1 cellular context compared by ENCODE assay signal in the genomic region with DNA sequence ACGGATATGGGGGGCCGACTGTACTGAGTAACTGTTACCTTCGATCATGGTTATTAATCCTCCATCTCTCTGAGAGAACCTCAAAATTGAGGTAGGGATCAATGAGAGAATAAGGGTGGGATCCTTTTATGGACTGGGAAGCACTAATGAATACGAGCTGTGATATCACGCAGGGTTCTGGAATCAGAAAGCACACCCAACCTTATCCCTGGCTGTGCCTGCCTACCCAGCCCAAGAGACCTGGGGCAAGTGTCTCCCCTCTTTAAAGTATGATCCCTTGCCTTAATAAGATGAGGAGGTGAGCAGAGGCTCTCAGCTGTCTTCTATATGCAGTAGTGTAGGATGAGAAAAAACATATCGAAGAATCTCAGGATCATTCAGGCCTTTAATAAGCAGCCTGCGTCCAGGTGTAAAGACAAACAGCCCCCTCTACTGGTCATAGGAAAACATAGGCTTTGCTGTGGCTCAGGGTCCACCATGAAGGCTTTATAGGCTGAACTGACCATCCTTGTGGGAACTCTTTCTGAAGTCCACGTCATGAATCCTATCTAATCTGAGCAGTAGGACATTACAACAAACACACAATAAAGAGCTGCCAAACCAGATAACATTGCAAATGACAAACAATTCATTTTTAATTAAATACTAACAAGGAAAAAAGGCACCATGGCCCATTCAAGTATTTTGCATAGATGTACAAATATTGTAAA.
TF ChIP-seq lines count a peak whose summit lies in the region.

No MANE protein-coding gene starts in this region.

TF ChIP-seq in endothelial cell of umbilical vein, 7 proteins besides CTCF, POLR2A, EP300 and RAD21:
- no peak for TF ChIP-seq GATA2 (IDR thresholded peaks at IDR 0.05; ENCODE audit: insufficient read depth, insufficient read length, low read depth, low read length)
- TF ChIP-seq, protein P1, sequence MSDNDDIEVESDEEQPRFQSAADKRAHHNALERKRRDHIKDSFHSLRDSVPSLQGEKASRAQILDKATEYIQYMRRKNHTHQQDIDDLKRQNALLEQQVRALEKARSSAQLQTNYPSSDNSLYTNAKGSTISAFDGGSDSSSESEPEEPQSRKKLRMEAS (IDR thresholded peaks at IDR 0.05; ENCODE audit: insufficient read depth, insufficient read length), result no peak
- no peak for TF ChIP-seq POLR2AphosphoS5 (IDR thresholded peaks at IDR 0.05; ENCODE audit: insufficient read depth, low read depth, low read length)
- TF ChIP-seq EZH2 (IDR thresholded peaks at IDR 0.05; ENCODE audit: borderline replicate concordance, low read depth, low read length, severe bottlenecking), result no peak
